ENCODE assay signal across 5 cellular contexts in genomic region chr4:93080316-93080715, GRCh38.
"Had no signal": no experiment of that assay in that cellular context is flagged by ENCODE, and none has a peak within 500 bp of the region (broad histone marks: within the 10 kb centered on the region; RNA-seq: fewer than 3 reads in every experiment).

No MANE protein-coding gene starts in this region.

- H3K9me3 Mint-ChIP-seq: GM23338 had no signal

- DNase-seq: H9, HCEC 1CT, IMR-90 had no signal

- ATAC-seq: GM23338, K562 had no signal

- H3K4me3 Mint-ChIP-seq: GM23338, H9 had no signal

- H3K4me3 ChIP-seq: GM23338, K562 had no signal
